Comparison of ENCODE assay signal across 19 cellular contexts in genomic region chr18:76471593-76471992, GRCh38. TPM values are rescaled to one million over a fixed set of nuclear protein-coding genes. Genes with fewer than 3 reads are reported as not detected.
DNase-seq lines count a peak whose midpoint lies in the region; ATAC-seq, FAIRE-seq and TF ChIP-seq lines count a peak whose summit lies in the region.
"Had no signal": no experiment of that assay in that cellular context is flagged by ENCODE, and none has a peak within 500 bp of the region (broad histone marks: within the 10 kb centered on the region; RNA-seq: fewer than 3 reads in every experiment).

No MANE protein-coding gene starts in this region.

- no peak for TF ChIP-seq EP300 in suprapubic skin (IDR thresholded peaks at IDR 0.05)

- no peak overlapping the region for H2AFZ ChIP-seq in IMR-90 (replicated peaks; ENCODE audit: low read length, poor library complexity)
- H2AFZ ChIP-seq: PC-9 had no signal

- no TSS peak for BruUV-seq in IMR-90 (replicated peaks; lab: Mats Ljungman, UMichigan)

- no peak overlapping the region for H4K8ac ChIP-seq in IMR-90 (ENCODE audit: low read depth in 2 of 2, low read length in 2 of 2)

- dilution Hi-C loops in IMR-90 (cut with HindIII; ENCODE audit: low sequenced_read_pairs, unreplicated experiment), result no loop called here

- POLR2A ChIA-PET in IMR-90 (lab: Charles Lee; ENCODE audit: unreplicated experiment), result no interaction called here

- ATAC-seq in IMR-90 (ENCODE audit: low read depth), result no peak
- no peak for ATAC-seq in lower lobe of right lung
- no peak for ATAC-seq in GM21619 (IDR thresholded peaks at IDR 0.05; ENCODE audit: unreplicated experiment)
- ATAC-seq: SK-N-SH treated with all-trans-retinoic acid at 6 μM for 48 hours had no signal

- H3K27ac ChIP-seq in IMR-90 (ENCODE audit: insufficient read depth, low read length) (no peak overlapping the region), lower lobe of right lung (no peak overlapping the region), suprapubic skin (no peak overlapping the region)
- H3K27ac ChIP-seq: PC-9, RWPE1 had no signal

- H2AK5ac ChIP-seq in IMR-90 (ENCODE audit: low read depth, low read length), result no peak overlapping the region

- H3K56ac ChIP-seq in IMR-90 (ENCODE audit: extremely low read depth, insufficient read depth, low read length), result no peak overlapping the region

- H3K9me3 ChIP-seq in IMR-90 (ENCODE audit: control insufficient read depth, insufficient read depth, low read length) (no peaks in the 10 kb centered on the region), lower lobe of right lung (no peaks in the 10 kb centered on the region), suprapubic skin (no peaks in the 10 kb centered on the region)

- no peak overlapping the region for H2BK20ac ChIP-seq in IMR-90 (ENCODE audit: low read depth, low read length)

- FAIRE-seq in bronchial epithelial cell (lab: Jason Lieb, UNC), result peak; percentile 55
- FAIRE-seq: G401.6 had no signal

- in situ Hi-C loops in IMR-90 (cut with MboI; ENCODE audit: low sequenced_read_pairs), result loop anchor here (25.0 kb wide), 1 partner anchor 641 kb away; no protein-coding TSS in a partner anchor

- H3K18ac ChIP-seq in IMR-90 (ENCODE audit: low read depth, low read length), result no peak overlapping the region

- peaks cover 25% of the 10 kb centered on the region for H3K9me1 ChIP-seq in IMR-90 (ENCODE audit: insufficient read depth, low read length)

- H3K27me3 ChIP-seq in IMR-90 (ENCODE audit: control insufficient read depth, insufficient read depth, low read length) (no peaks in the 10 kb centered on the region), bronchial epithelial cell (ENCODE audit: control insufficient read depth, insufficient read depth, low read length) (no peaks in the 10 kb centered on the region), lower lobe of right lung (ENCODE audit: low read depth) (no peaks in the 10 kb centered on the region), suprapubic skin (no peaks in the 10 kb centered on the region)

- no peak overlapping the region for H4K5ac ChIP-seq in IMR-90 (ENCODE audit: low read depth, low read length)

- no peak overlapping the region for H3K9ac ChIP-seq in IMR-90 (ENCODE audit: low read depth, low read length)

- intact Hi-C loops in IMR-90 (cut with micrococcal nuclease), result no loop called here
- intact Hi-C loops in lower lobe of right lung (cut with DNase I), result no loop called here

- no peak overlapping the region for H3K14ac ChIP-seq in IMR-90 (replicated peaks; ENCODE audit: low read depth, low read length)

- H2BK5ac ChIP-seq in IMR-90 (ENCODE audit: low read depth, low read length, poor library complexity, severe bottlenecking), result no peak overlapping the region

- DNase-seq in IMR-90 (no peak), bronchial epithelial cell (ENCODE audit: low read depth) (no peak), lower lobe of right lung (peak; percentile 25), suprapubic skin (ENCODE audit: low spot score in 2 of 2) (peak; percentile 48 to 76), NCI-H146 treated with DMSO at 0.1 percent for 48 hours (lab: John Stamatoyannopoulos, UW; ENCODE audit: unreplicated experiment) (no peak), HCEC 1CT (no peak), ureter (ENCODE audit: low spot score) (no peak)
- DNase-seq: AML-193, H9, NCI-H1105 treated with DMSO at 0.1 percent for 48 hours, NCI-H187, NCI-H226, NCI-H526, PC-9, SIG-M5 had no signal

- H3K23ac ChIP-seq in IMR-90 (ENCODE audit: low read depth, low read length), result 0 out of 2 replicates have a peak overlapping the region, but pooled peaks have one; percentile 24

- H3K4me3 ChIP-seq in IMR-90 (ENCODE audit: insufficient read depth, low read depth, low read length) (no peak overlapping the region), bronchial epithelial cell (ENCODE audit: low read depth, low read length) (no peak overlapping the region), lower lobe of right lung (no peak overlapping the region), suprapubic skin (no peak overlapping the region)
- H3K4me3 ChIP-seq: PC-9 had no signal

- H2AK9ac ChIP-seq in IMR-90 (replicated peaks; ENCODE audit: low read depth, low read length, poor library complexity), result peak overlapping the region; percentile 84

- H2BK15ac ChIP-seq in IMR-90 (ENCODE audit: low read depth, low read length), result no peak overlapping the region

- H3K36me3 ChIP-seq in IMR-90 (ENCODE audit: control insufficient read depth, insufficient read depth, low read length), result peaks cover 8% of the 10 kb centered on the region; the same call in 1 of the 2 replicates
- H3K36me3 ChIP-seq in bronchial epithelial cell (ENCODE audit: control insufficient read depth, insufficient read depth, low read length), result peaks cover 1% of the 10 kb centered on the region
- no peaks in the 10 kb centered on the region for H3K36me3 ChIP-seq in lower lobe of right lung
- H3K36me3 ChIP-seq in suprapubic skin, result no peaks in the 10 kb centered on the region

- H3K4ac ChIP-seq in IMR-90 (ENCODE audit: low read depth, low read length), result no peak overlapping the region

- peaks cover 46% of the 10 kb centered on the region for H4K20me1 ChIP-seq in IMR-90 (ENCODE audit: insufficient read depth, low read length)

- no peak overlapping the region for H2BK120ac ChIP-seq in IMR-90 (ENCODE audit: low read depth, low read length)

- CTCF ChIA-PET in IMR-90 (lab: Yijun Ruan, JAX), result no interaction called here

- no peak overlapping the region for H4K91ac ChIP-seq in IMR-90 (ENCODE audit: insufficient read depth, low read depth, low read length)

- TF ChIP-seq RAD21 in IMR-90 (IDR thresholded peaks at IDR 0.05; ENCODE audit: low read length), result no peak

- H3K79me1 ChIP-seq in IMR-90 (ENCODE audit: low read depth in 1 of 2, low read length in 2 of 2), result peaks cover 40 to 67% of the 10 kb centered on the region in 2 experiments

- TF ChIP-seq POLR2A in IMR-90 (IDR thresholded peaks at IDR 0.05; ENCODE audit: low read depth, low read length) (no peak), suprapubic skin (IDR thresholded peaks at IDR 0.05) (no peak)

- peaks cover 23% of the 10 kb centered on the region for H3K4me1 ChIP-seq in IMR-90 (ENCODE audit: control insufficient read depth, insufficient read depth, low read length)
- peaks cover 27% of the 10 kb centered on the region for H3K4me1 ChIP-seq in lower lobe of right lung
- H3K4me1 ChIP-seq in suprapubic skin, result peaks cover 21% of the 10 kb centered on the region

- H3K4me2 ChIP-seq in IMR-90 (ENCODE audit: low read depth, low read length), result no peak overlapping the region
- H3K4me2 ChIP-seq: PC-9 had no signal

- WGBS in IMR-90 (ENCODE audit: extremely low coverage in 2 of 2, insufficient read length in 1 of 2), 2 experiments, result 96% methylated on average over 11 of the region's 12 CpGs; no CpG with 5 or more reads in 1 of the 2 experiments
- 93% methylated on average over 9 of the region's 12 CpGs for WGBS in suprapubic skin

- no peak for TF ChIP-seq CTCF in IMR-90 (conservative IDR thresholded peaks at IDR 0.05; ENCODE audit: low read depth, low read length)
- TF ChIP-seq CTCF in bronchial epithelial cell (IDR thresholded peaks at IDR 0.05; ENCODE audit: insufficient read depth, low read length, severe bottlenecking), result no peak
- no peak for TF ChIP-seq CTCF in lower lobe of right lung (IDR thresholded peaks at IDR 0.05)
- no peak for TF ChIP-seq CTCF in suprapubic skin (IDR thresholded peaks at IDR 0.05)

TF ChIP-seq in IMR-90, 13 proteins besides CTCF, POLR2A, EP300 and RAD21:
- TF ChIP-seq CEBPB (IDR thresholded peaks at IDR 0.05; ENCODE audit: low read depth, low read length), result no peak
- TF ChIP-seq ELK1 (IDR thresholded peaks at IDR 0.05; ENCODE audit: borderline replicate concordance, low read depth, low read length), result no peak
- TF ChIP-seq MAFK (IDR thresholded peaks at IDR 0.05; ENCODE audit: low read depth, low read length), result no peak

RNA-seq across cellular contexts. Expression of gene ZNF516, which starts 23.4 kb away (rescaled TPM):
- total RNA-seq in IMR-90 (2012; rRNA removed) (7.9 and 9.7 TPM in 2 replicates), bronchial epithelial cell (16.6 and 20.9 TPM in 2 replicates), lower lobe of right lung (28.8 TPM), suprapubic skin (10 to 100 TPM; 20.5 to 55.4 (median 22.4) TPM), ureter (75.6 TPM)
- polyA plus RNA-seq in IMR-90 (2012; rRNA removed), result 16.6 and 16.9 TPM in 2 replicates
- 11.0 and 15.4 TPM in 2 replicates for polyA plus RNA-seq in IMR-90 (2012; cell fraction: cytosol; rRNA removed)
- 50.6 and 72.6 TPM in 2 replicates for polyA plus RNA-seq in IMR-90 (2012; cell fraction: nucleus; rRNA removed; ENCODE audit: low replicate concordance)

Comparison
In these comparisons a context has a peak if more than half of its experiments do, and no peak if none do; other contexts are left out.
1. DNase-seq: peak in lower lobe of right lung (single experiment) and suprapubic skin (2 of 2); none in IMR-90 (single experiment), bronchial epithelial cell (single experiment), NCI-H146 treated with DMSO at 0.1 percent for 48 hours (single experiment), HCEC 1CT (single experiment) and ureter (single experiment).